Comparison of ENCODE assay signal across 10 cellular contexts in genomic region chr1:81920245-81920740, GRCh38.
DNase-seq lines count a peak whose midpoint lies in the region; ATAC-seq and TF ChIP-seq lines count a peak whose summit lies in the region.
"Had no signal": no experiment of that assay in that cellular context is flagged by ENCODE, and none has a peak within 500 bp of the region (broad histone marks: within the 10 kb centered on the region; RNA-seq: fewer than 3 reads in every experiment).

No MANE protein-coding gene starts in this region.

- H3K4me3 Mint-ChIP-seq in T-helper 17 cell, result no peak overlapping the region

- intact Hi-C loops in left ventricle myocardium superior (cut with micrococcal nuclease), result no loop called here

- DNase-seq in HCEC 1CT (peak; percentile 20), amniotic stem cell (lab: John Stamatoyannopoulos, UW) (peak; percentile 24), left ventricle myocardium superior (peak; percentile 40), retinal pigment epithelial cell (ENCODE audit: low read depth) (peak; percentile 37), T-helper 17 cell (no peak), DMS153 treated with DMSO at 0.1 percent for 48 hours (lab: John Stamatoyannopoulos, UW; ENCODE audit: unreplicated experiment) (no peak)
- DNase-seq: NCI-H187 had no signal

- no peak overlapping the region for H3K27ac Mint-ChIP-seq in T-helper 17 cell

- no peaks in the 10 kb centered on the region for H3K9me3 ChIP-seq in T-helper 17 cell (ENCODE audit: control insufficient read depth, low read length, poor library complexity, severe bottlenecking)
- H3K9me3 ChIP-seq: ascending aorta had no signal

- H3K4me1 Mint-ChIP-seq in T-helper 17 cell, result no peaks in the 10 kb centered on the region

- H3K4me3 ChIP-seq in retinal pigment epithelial cell (ENCODE audit: low read length), result no peak overlapping the region

- no peaks in the 10 kb centered on the region for H3K36me3 Mint-ChIP-seq in T-helper 17 cell (ENCODE audit: low read depth)

- no peak for TF ChIP-seq CTCF in retinal pigment epithelial cell (conservative IDR thresholded peaks at IDR 0.05; ENCODE audit: low read depth, low read length)

- H3K27me3 Mint-ChIP-seq in T-helper 17 cell, result no peaks in the 10 kb centered on the region

- ATAC-seq in left ventricle myocardium superior (peak; percentile 90), HG02759 (IDR thresholded peaks at IDR 0.05; ENCODE audit: unreplicated experiment) (no peak), T-helper 17 cell (no peak), HG03457 (IDR thresholded peaks at IDR 0.05; ENCODE audit: unreplicated experiment) (no peak)

Comparison
In these comparisons a context has a peak if more than half of its experiments do, and no peak if none do; other contexts are left out.
1. DNase-seq: peak in HCEC 1CT (single experiment), amniotic stem cell (single experiment), left ventricle myocardium superior (single experiment) and retinal pigment epithelial cell (single experiment); none in T-helper 17 cell (0 of 3) and DMS153 treated with DMSO at 0.1 percent for 48 hours (single experiment).